ENCODE assay signal across 8 cellular contexts in the genomic region with DNA sequence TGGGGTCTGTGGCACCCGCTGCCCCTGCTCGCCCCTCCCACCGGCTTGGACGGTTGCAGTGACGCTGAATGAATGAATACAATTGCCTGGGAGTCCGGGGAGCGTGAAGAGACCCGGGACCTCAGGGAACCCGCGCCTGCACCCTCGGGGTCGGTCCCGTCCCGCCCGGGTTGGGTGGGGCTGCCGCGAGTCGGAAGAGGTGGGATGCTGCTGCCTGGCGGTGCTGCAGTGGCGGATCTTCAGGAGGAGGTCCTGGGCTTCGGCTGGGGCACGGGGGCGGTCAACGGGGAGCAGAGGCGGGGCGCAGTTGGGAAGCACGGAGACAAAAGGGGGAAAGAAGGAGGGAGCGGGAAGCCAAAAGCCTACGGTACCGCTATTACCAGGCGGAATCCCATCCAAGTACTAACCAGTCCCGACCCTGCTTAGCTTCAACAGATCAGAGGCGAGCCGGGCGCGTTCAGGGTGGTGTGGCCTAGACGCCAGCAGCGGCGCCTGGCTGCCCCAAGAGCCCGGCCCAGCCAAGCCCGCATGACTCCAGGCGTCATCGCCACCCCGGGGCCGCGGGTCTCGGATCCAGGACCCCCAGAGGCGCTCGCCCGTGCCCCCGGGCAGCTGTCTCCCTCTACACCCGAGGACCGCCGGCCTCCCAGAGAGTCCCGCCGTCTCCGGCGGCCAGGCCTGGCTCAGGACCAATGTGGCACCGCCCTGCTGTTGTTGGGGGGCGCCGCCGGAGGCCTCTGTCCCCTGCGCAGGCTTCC.
DNase-seq lines count a peak whose midpoint lies in the region; ATAC-seq and TF ChIP-seq lines count a peak whose summit lies in the region.
"Not testable (repeated sequence)": the region's sequence is repeated elsewhere in the genome, so short reads cannot be mapped to it uniquely, and the experiment has no call there.

No MANE protein-coding gene starts in this region.

- not testable (repeated sequence) for H3K4me3 ChIP-seq in DND-41 (ENCODE audit: low read depth in 1 of 2, low read length in 2 of 2)
- H3K4me3 ChIP-seq in SJSA1: peak overlapping the region; percentile 46

- H3K27ac ChIP-seq in DND-41 (ENCODE audit: low read length): not testable (repeated sequence)
- H3K27ac ChIP-seq in SJSA1 (peak overlapping the region; percentile 88), foreskin keratinocyte (peak overlapping the region; percentile 66)

- not testable (repeated sequence) for H3K36me3 ChIP-seq in DND-41 (ENCODE audit: insufficient read depth, low read length); SJSA1

- not testable (repeated sequence) for H3K79me2 ChIP-seq in DND-41 (ENCODE audit: insufficient read depth, low read length)

- DNase-seq in DND-41: not testable (repeated sequence)
- peak; percentile 92 to 95 for DNase-seq in SJSA1 (ENCODE audit: low read depth in 1 of 2, low spot score in 2 of 2)
- peak; percentile 45 for DNase-seq in activated naive CD8-positive, alpha-beta T cell treated with anti-CD3 and anti-CD28 coated beads, Interleukin-2, amount 50 U/mL, for 16 hours (ENCODE audit: low read depth, low spot score)
- DNase-seq in foreskin keratinocyte: peak; percentile 66 to 81
- DNase-seq in myocyte (ENCODE audit: low read depth): peak; percentile 95
- peak; percentile 78 for DNase-seq in stimulated activated CD8-positive, alpha-beta memory T cell treated with anti-CD3 and anti-CD28 coated beads, Interleukin-4, amount 100 ng/mL, for 24 hours (ENCODE audit: low read depth)

- not testable (repeated sequence) for H4K20me1 ChIP-seq in DND-41 (ENCODE audit: insufficient read depth, low read length)

- ATAC-seq in DND-41 (ENCODE audit: insufficient read depth, low read depth): 0 out of 3 replicates have a peak, but pooled peaks have one; percentile 44
- peak; percentile 100 for ATAC-seq in GM19467 (IDR thresholded peaks at IDR 0.05; ENCODE audit: unreplicated experiment)
- ATAC-seq in HG03159 (IDR thresholded peaks at IDR 0.05; ENCODE audit: unreplicated experiment): peak; percentile 100
- ATAC-seq in foreskin keratinocyte: peak; percentile 99

- H3K9me3 ChIP-seq in DND-41 (ENCODE audit: insufficient read depth, low read length, severe bottlenecking); SJSA1 (replicated peaks): not testable (repeated sequence)

- H3K27me3 ChIP-seq in DND-41 (ENCODE audit: insufficient read depth, low read length, poor library complexity); SJSA1 (replicated peaks): not testable (repeated sequence)
- peaks cover 18% of the 10 kb centered on the region for H3K27me3 ChIP-seq in foreskin keratinocyte

- not testable (repeated sequence) for H3K4me2 ChIP-seq in DND-41 (ENCODE audit: insufficient read depth, low read length)

- H3K4me1 ChIP-seq in DND-41 (ENCODE audit: insufficient read depth, low read length); SJSA1 (replicated peaks); foreskin keratinocyte: not testable (repeated sequence)

- H3K9ac ChIP-seq in DND-41 (ENCODE audit: low read depth, low read length): not testable (repeated sequence)

- H2AFZ ChIP-seq in DND-41 (ENCODE audit: low read depth, low read length): not testable (repeated sequence)

- TF ChIP-seq CTCF in DND-41 (IDR thresholded peaks at IDR 0.05; ENCODE audit: borderline replicate concordance, extremely low read depth, low read length, poor library complexity, severe bottlenecking); foreskin keratinocyte (conservative IDR thresholded peaks at IDR 0.05): not testable (repeated sequence)

Comparison
In these comparisons a context has a peak if more than half of its experiments do, and no peak if none do; other contexts are left out.
1. ATAC-seq: peak in every context shown above with its lines; median percentile 100 in GM19467; 100 in HG03159; 99 in foreskin keratinocyte; 44 in DND-41.